2 cellular contexts compared by ENCODE assay signal in the genomic region with DNA sequence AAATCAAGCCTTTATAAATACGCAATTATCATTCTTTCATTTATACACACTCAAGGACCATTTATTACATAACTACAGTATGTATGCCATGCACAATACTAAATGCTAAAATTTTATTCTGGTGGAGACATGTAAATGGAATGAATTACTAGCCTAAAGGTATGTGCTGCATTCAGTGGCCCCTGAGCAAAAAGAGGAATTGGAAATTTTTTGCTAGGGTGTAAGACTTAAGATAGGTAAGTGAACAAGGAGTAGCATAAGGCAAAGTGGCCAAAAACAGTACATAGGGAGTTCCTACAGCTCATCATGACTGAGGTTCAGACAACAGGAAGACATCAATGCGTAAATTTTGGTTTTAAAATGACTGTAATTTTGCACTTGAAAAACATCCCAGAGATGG.
A peak's percentile ranks its signal among the peaks of the same experiment; 100 is the strongest.
TF ChIP-seq lines count a peak whose summit lies in the region.

No MANE protein-coding gene starts in this region.

TF ChIP-seq in HepG2, 621 proteins besides CTCF, POLR2A, EP300 and RAD21:
- TF ChIP-seq POLR2G (IDR thresholded peaks at IDR 0.05; ENCODE audit: low read depth, low read length) (0 out of 2 replicates have a peak, but pooled peaks have one; percentile 17), ZNF776 (CRISPR knock-in tag; IDR thresholded peaks at IDR 0.05) (no peak)

TF ChIP-seq in GM12878, 131 proteins besides CTCF, POLR2A, EP300 and RAD21:
- TF ChIP-seq, protein P1, sequence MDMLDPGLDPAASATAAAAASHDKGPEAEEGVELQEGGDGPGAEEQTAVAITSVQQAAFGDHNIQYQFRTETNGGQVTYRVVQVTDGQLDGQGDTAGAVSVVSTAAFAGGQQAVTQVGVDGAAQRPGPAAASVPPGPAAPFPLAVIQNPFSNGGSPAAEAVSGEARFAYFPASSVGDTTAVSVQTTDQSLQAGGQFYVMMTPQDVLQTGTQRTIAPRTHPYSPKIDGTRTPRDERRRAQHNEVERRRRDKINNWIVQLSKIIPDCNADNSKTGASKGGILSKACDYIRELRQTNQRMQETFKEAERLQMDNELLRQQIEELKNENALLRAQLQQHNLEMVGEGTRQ (IDR thresholded peaks at IDR 0.05; ENCODE audit: borderline replicate concordance, low read depth, low read length) = no peak
- TF ChIP-seq CUX1 (IDR thresholded peaks at IDR 0.05; ENCODE audit: insufficient replicate concordance, low read depth, low read length) (no peak), ZNF274 (IDR thresholded peaks at IDR 0.05; ENCODE audit: insufficient read depth, insufficient read length) (no peak), EED (IDR thresholded peaks at IDR 0.05; ENCODE audit: low read depth) (no peak), RELB (IDR thresholded peaks at IDR 0.05; ENCODE audit: low read depth) (no peak), IRF3 (IDR thresholded peaks at IDR 0.05) (no peak), KAT2A (conservative IDR thresholded peaks at IDR 0.05; ENCODE audit: control insufficient read depth, low read depth, low read length) (no peak), EZH2 (IDR thresholded peaks at IDR 0.05; ENCODE audit: borderline replicate concordance, control insufficient read depth, low read depth, low read length) (no peak), TCF7 (IDR thresholded peaks at IDR 0.05; ENCODE audit: borderline replicate concordance) (no peak), SUPT20H (IDR thresholded peaks at IDR 0.05; ENCODE audit: borderline replicate concordance, control insufficient read depth, low read depth, low read length) (no peak), CBFB (IDR thresholded peaks at IDR 0.05; ENCODE audit: low read depth) (no peak), BCL11A (IDR thresholded peaks at IDR 0.05; ENCODE audit: low read depth, low read length) (no peak)
- TF ChIP-seq, protein P2, sequence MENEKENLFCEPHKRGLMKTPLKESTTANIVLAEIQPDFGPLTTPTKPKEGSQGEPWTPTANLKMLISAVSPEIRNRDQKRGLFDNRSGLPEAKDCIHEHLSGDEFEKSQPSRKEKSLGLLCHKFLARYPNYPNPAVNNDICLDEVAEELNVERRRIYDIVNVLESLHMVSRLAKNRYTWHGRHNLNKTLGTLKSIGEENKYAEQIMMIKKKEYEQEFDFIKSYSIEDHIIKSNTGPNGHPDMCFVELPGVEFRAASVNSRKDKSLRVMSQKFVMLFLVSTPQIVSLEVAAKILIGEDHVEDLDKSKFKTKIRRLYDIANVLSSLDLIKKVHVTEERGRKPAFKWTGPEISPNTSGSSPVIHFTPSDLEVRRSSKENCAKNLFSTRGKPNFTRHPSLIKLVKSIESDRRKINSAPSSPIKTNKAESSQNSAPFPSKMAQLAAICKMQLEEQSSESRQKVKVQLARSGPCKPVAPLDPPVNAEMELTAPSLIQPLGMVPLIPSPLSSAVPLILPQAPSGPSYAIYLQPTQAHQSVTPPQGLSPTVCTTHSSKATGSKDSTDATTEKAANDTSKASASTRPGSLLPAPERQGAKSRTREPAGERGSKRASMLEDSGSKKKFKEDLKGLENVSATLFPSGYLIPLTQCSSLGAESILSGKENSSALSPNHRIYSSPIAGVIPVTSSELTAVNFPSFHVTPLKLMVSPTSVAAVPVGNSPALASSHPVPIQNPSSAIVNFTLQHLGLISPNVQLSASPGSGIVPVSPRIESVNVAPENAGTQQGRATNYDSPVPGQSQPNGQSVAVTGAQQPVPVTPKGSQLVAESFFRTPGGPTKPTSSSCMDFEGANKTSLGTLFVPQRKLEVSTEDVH (IDR thresholded peaks at IDR 0.05; ENCODE audit: low read depth, partially characterized antibody) = no peak
- TF ChIP-seq, protein P3, sequence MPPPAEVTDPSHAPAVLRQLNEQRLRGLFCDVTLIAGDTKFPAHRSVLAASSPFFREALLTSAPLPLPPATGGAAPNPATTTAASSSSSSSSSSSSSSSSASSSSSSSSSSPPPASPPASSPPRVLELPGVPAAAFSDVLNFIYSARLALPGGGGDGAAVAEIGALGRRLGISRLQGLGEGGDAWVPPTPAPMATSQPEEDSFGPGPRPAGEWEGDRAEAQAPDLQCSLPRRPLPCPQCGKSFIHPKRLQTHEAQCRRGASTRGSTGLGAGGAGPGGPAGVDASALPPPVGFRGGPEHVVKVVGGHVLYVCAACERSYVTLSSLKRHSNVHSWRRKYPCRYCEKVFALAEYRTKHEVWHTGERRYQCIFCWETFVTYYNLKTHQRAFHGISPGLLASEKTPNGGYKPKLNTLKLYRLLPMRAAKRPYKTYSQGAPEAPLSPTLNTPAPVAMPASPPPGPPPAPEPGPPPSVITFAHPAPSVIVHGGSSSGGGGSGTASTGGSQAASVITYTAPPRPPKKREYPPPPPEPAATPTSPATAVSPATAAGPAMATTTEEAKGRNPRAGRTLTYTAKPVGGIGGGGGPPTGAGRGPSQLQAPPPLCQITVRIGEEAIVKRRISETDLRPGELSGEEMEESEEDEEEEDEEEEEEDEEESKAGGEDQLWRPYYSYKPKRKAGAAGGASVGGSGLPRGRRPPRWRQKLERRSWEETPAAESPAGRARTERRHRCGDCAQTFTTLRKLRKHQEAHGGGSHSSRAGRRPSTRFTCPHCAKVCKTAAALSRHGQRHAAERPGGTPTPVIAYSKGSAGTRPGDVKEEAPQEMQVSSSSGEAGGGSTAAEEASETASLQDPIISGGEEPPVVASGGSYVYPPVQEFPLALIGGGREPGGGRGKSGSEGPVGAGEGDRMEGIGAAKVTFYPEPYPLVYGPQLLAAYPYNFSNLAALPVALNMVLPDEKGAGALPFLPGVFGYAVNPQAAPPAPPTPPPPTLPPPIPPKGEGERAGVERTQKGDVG (CRISPR knock-in tag; IDR thresholded peaks at IDR 0.05) = no peak
- TF ChIP-seq, protein P4, sequence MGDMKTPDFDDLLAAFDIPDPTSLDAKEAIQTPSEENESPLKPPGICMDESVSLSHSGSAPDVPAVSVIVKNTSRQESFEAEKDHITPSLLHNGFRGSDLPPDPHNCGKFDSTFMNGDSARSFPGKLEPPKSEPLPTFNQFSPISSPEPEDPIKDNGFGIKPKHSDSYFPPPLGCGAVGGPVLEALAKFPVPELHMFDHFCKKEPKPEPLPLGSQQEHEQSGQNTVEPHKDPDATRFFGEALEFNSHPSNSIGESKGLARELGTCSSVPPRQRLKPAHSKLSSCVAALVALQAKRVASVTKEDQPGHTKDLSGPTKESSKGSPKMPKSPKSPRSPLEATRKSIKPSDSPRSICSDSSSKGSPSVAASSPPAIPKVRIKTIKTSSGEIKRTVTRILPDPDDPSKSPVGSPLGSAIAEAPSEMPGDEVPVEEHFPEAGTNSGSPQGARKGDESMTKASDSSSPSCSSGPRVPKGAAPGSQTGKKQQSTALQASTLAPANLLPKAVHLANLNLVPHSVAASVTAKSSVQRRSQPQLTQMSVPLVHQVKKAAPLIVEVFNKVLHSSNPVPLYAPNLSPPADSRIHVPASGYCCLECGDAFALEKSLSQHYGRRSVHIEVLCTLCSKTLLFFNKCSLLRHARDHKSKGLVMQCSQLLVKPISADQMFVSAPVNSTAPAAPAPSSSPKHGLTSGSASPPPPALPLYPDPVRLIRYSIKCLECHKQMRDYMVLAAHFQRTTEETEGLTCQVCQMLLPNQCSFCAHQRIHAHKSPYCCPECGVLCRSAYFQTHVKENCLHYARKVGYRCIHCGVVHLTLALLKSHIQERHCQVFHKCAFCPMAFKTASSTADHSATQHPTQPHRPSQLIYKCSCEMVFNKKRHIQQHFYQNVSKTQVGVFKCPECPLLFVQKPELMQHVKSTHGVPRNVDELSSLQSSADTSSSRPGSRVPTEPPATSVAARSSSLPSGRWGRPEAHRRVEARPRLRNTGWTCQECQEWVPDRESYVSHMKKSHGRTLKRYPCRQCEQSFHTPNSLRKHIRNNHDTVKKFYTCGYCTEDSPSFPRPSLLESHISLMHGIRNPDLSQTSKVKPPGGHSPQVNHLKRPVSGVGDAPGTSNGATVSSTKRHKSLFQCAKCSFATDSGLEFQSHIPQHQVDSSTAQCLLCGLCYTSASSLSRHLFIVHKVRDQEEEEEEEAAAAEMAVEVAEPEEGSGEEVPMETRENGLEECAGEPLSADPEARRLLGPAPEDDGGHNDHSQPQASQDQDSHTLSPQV (IDR thresholded peaks at IDR 0.05) = no peak
- TF ChIP-seq, protein P5, sequence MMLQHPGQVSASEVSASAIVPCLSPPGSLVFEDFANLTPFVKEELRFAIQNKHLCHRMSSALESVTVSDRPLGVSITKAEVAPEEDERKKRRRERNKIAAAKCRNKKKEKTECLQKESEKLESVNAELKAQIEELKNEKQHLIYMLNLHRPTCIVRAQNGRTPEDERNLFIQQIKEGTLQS (IDR thresholded peaks at IDR 0.05; ENCODE audit: borderline replicate concordance, extremely low read depth, low read depth, low read length) = no peak
- TF ChIP-seq, protein P6, sequence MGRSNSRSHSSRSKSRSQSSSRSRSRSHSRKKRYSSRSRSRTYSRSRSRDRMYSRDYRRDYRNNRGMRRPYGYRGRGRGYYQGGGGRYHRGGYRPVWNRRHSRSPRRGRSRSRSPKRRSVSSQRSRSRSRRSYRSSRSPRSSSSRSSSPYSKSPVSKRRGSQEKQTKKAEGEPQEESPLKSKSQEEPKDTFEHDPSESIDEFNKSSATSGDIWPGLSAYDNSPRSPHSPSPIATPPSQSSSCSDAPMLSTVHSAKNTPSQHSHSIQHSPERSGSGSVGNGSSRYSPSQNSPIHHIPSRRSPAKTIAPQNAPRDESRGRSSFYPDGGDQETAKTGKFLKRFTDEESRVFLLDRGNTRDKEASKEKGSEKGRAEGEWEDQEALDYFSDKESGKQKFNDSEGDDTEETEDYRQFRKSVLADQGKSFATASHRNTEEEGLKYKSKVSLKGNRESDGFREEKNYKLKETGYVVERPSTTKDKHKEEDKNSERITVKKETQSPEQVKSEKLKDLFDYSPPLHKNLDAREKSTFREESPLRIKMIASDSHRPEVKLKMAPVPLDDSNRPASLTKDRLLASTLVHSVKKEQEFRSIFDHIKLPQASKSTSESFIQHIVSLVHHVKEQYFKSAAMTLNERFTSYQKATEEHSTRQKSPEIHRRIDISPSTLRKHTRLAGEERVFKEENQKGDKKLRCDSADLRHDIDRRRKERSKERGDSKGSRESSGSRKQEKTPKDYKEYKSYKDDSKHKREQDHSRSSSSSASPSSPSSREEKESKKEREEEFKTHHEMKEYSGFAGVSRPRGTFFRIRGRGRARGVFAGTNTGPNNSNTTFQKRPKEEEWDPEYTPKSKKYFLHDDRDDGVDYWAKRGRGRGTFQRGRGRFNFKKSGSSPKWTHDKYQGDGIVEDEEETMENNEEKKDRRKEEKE (IDR thresholded peaks at IDR 0.05) = no peak
